Comparison of ENCODE assay signal across 11 cellular contexts in the genomic region with DNA sequence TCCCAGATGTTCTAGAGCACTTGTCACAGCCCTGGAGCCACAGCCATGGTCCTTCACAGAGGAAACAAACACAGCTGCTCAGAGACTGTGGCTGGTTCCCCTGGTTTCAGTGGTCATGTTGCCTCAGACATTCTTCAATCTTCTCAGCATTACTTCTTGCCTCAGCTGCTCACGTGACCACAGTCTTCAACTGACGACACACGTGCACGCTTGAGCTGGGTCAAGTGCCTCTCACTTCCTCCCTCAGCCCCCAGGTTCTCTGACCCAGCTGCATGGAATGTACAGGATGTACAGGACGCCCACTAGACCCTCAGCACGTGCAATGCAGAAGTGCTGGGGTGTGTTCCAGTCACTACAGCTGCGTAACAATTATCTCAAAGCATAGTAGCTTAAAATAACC.
DNase-seq lines count a peak whose midpoint lies in the region; ATAC-seq lines count a peak whose summit lies in the region.
"Had no signal": no experiment of that assay in that cellular context is flagged by ENCODE, and none has a peak within 500 bp of the region (broad histone marks: within the 10 kb centered on the region; RNA-seq: fewer than 3 reads in every experiment).

No MANE protein-coding gene starts in this region.

- H3K27ac Mint-ChIP-seq in activated T-helper 17 cell treated with anti-CD3 and anti-CD28 coated beads, Interleukin-2, amount 50 U/mL, for 72 hours, result no peak overlapping the region
- H3K27ac Mint-ChIP-seq: dendritic cell treated with granulocyte-macrophage colony-stimulating factor and Interleukin-4, amounts not matched to agents 40 ng/mL and 50 ng/mL, for 4 days had no signal

- intact Hi-C loops in left ventricle myocardium superior (cut with micrococcal nuclease), result no loop called here

- H3K4me3 ChIP-seq in BLaER1, result no peak overlapping the region
- H3K4me3 ChIP-seq: sigmoid colon had no signal

- no peaks in the 10 kb centered on the region for H3K36me3 ChIP-seq in BLaER1
- H3K36me3 ChIP-seq: sigmoid colon had no signal

- peaks cover 4% of the 10 kb centered on the region for H3K9me3 Mint-ChIP-seq in activated T-helper 17 cell treated with anti-CD3 and anti-CD28 coated beads, Interleukin-2, amount 50 U/mL, for 72 hours

- H3K9me3 ChIP-seq in BLaER1, result peaks cover 24% of the 10 kb centered on the region

- H3K4me2 ChIP-seq in BLaER1, result peak overlapping the region; percentile 71

- H3K4me1 ChIP-seq in BLaER1, result peaks cover 67% of the 10 kb centered on the region
- H3K4me1 ChIP-seq: sigmoid colon had no signal

- no peaks in the 10 kb centered on the region for H3K27me3 ChIP-seq in BLaER1
- H3K27me3 ChIP-seq: sigmoid colon had no signal

- no peaks in the 10 kb centered on the region for H3K36me3 Mint-ChIP-seq in activated T-helper 17 cell treated with anti-CD3 and anti-CD28 coated beads, Interleukin-2, amount 50 U/mL, for 72 hours (ENCODE audit: low read depth)

- H3K27ac ChIP-seq in BLaER1, result peak overlapping the region; percentile 86
- H3K27ac ChIP-seq: C4-2B, sigmoid colon had no signal

- peak; percentile 81 for ATAC-seq in GM19452 (IDR thresholded peaks at IDR 0.05; ENCODE audit: unreplicated experiment)
- peak; percentile 71 for ATAC-seq in HG03457 (IDR thresholded peaks at IDR 0.05; ENCODE audit: unreplicated experiment)
- peak; percentile 16 for ATAC-seq in activated T-helper 17 cell treated with anti-CD3 and anti-CD28 coated beads, Interleukin-2, amount 50 U/mL, for 72 hours (replicated peaks)
- ATAC-seq in left ventricle myocardium superior, result no peak

- peak overlapping the region; percentile 56; the same call in 1 of the 2 replicates for H3K9ac ChIP-seq in BLaER1

- H3K27me3 Mint-ChIP-seq in activated T-helper 17 cell treated with anti-CD3 and anti-CD28 coated beads, Interleukin-2, amount 50 U/mL, for 72 hours, result peaks cover 30% of the 10 kb centered on the region
- H3K27me3 Mint-ChIP-seq: dendritic cell treated with granulocyte-macrophage colony-stimulating factor and Interleukin-4, amounts not matched to agents 40 ng/mL and 50 ng/mL, for 4 days had no signal

- no peaks in the 10 kb centered on the region for H3K4me1 Mint-ChIP-seq in activated T-helper 17 cell treated with anti-CD3 and anti-CD28 coated beads, Interleukin-2, amount 50 U/mL, for 72 hours

- H4K20me1 ChIP-seq in BLaER1, result no peaks in the 10 kb centered on the region

- H3K4me3 Mint-ChIP-seq in activated T-helper 17 cell treated with anti-CD3 and anti-CD28 coated beads, Interleukin-2, amount 50 U/mL, for 72 hours, result no peak overlapping the region
- H3K4me3 Mint-ChIP-seq: dendritic cell treated with granulocyte-macrophage colony-stimulating factor and Interleukin-4, amounts not matched to agents 40 ng/mL and 50 ng/mL, for 4 days had no signal

- no peak for DNase-seq in cortex of kidney (lab: John Stamatoyannopoulos, UW)
- DNase-seq in stimulated activated naive CD4-positive, alpha-beta T cell (lab: John Stamatoyannopoulos, UW), result no peak
- no peak for DNase-seq in left ventricle myocardium superior
- no peak for DNase-seq in NCI-H146 (lab: John Stamatoyannopoulos, UW)
- DNase-seq: sigmoid colon had no signal
